Comparison of ENCODE assay signal across 17 cellular contexts in genomic region chr12:93727911-93728310, GRCh38. TPM values are rescaled to one million over a fixed set of nuclear protein-coding genes. Genes with fewer than 3 reads are reported as not detected.
DNase-seq lines count a peak whose midpoint lies in the region; ATAC-seq and TF ChIP-seq lines count a peak whose summit lies in the region.
"Had no signal": no experiment of that assay in that cellular context is flagged by ENCODE, and none has a peak within 500 bp of the region (broad histone marks: within the 10 kb centered on the region; RNA-seq: fewer than 3 reads in every experiment).

No MANE protein-coding gene starts in this region.

- H3K4me3 ChIP-seq in SK-N-SH (ENCODE audit: low read depth in 2 of 2, low read length in 1 of 2) (no peak overlapping the region), body of pancreas (no peak overlapping the region), neuronal stem cell (ENCODE audit: low read length in 2 of 2) (no peak overlapping the region), stomach (no peak overlapping the region), Caco-2 (ENCODE audit: low read depth, low read length) (no peak overlapping the region)

- no peaks in the 10 kb centered on the region for H3K79me1 ChIP-seq in neuronal stem cell (ENCODE audit: low read depth, low read length)

- no TSS peak for BruUV-seq in Caco-2 (replicated peaks; lab: Mats Ljungman, UMichigan)

- DNase-seq in SK-N-SH (no peak), body of pancreas (no peak), neuronal stem cell (ENCODE audit: low spot score) (no peak), stomach (no peak), foreskin melanocyte (no peak), Caco-2 (no peak)
- no peak for DNase-seq in activated naive CD8-positive, alpha-beta T cell treated with anti-CD3 and anti-CD28 coated beads for 36 hours
- DNase-seq: DMS 273 treated with DMSO at 0.1 percent for 48 hours, GDM1, GOT3, KG1, NCI-H1417 treated with DMSO at 0.1 percent for 48 hours, NCI-H2081 treated with DMSO at 0.1 percent for 48 hours, NCI-H510A, NCI-H774, PC-3 had no signal

- no peak overlapping the region for H3K9ac ChIP-seq in SK-N-SH
- H3K9ac ChIP-seq in neuronal stem cell (ENCODE audit: low read depth, low read length, poor library complexity): no peak overlapping the region

- no peak overlapping the region for H3K14ac ChIP-seq in neuronal stem cell (ENCODE audit: low read length)

- no peak for TF ChIP-seq POLR2A in body of pancreas (IDR thresholded peaks at IDR 0.05)
- no peak for TF ChIP-seq POLR2A in stomach (IDR thresholded peaks at IDR 0.05)

- no peak overlapping the region for H2AFZ ChIP-seq in SK-N-SH (ENCODE audit: low read depth)
- H2AFZ ChIP-seq in neuronal stem cell (ENCODE audit: low read length): peak overlapping the region; percentile 71

- H3K4me2 ChIP-seq in SK-N-SH (no peak overlapping the region), neuronal stem cell (ENCODE audit: insufficient read depth, low read length, poor library complexity, severe bottlenecking) (no peak overlapping the region)

- H2AK5ac ChIP-seq in neuronal stem cell (ENCODE audit: low read depth, low read length): no peak overlapping the region

- no peaks in the 10 kb centered on the region for H3F3A ChIP-seq in SK-N-SH (replicated peaks; ENCODE audit: insufficient read depth)

- H3K36me3 ChIP-seq in SK-N-SH (replicated peaks in 1 of 2; ENCODE audit: control insufficient read depth in 1 of 2, insufficient read depth in 2 of 2, low read length in 1 of 2): no peaks in the 10 kb centered on the region
- no peaks in the 10 kb centered on the region for H3K36me3 ChIP-seq in body of pancreas (replicated peaks in 1 of 2; ENCODE audit: insufficient read depth in 1 of 2, low read depth in 2 of 2)
- no peaks in the 10 kb centered on the region for H3K36me3 ChIP-seq in neuronal stem cell (replicated peaks in 1 of 2; ENCODE audit: control insufficient read depth in 2 of 2, insufficient read depth in 2 of 2, low read length in 2 of 2)
- no peaks in the 10 kb centered on the region for H3K36me3 ChIP-seq in stomach
- H3K36me3 ChIP-seq in Caco-2 (ENCODE audit: control insufficient read depth, insufficient read depth, low read length): no peaks in the 10 kb centered on the region

- H3K9me3 ChIP-seq in SK-N-SH (no peaks in the 10 kb centered on the region), body of pancreas (no peaks in the 10 kb centered on the region), neuronal stem cell (replicated peaks in 1 of 2; ENCODE audit: control insufficient read depth in 2 of 2, insufficient read depth in 1 of 2, low read depth in 1 of 2, low read length in 2 of 2) (peaks cover 0 to 3% of the 10 kb centered on the region in 2 donors), stomach (peaks cover 0 to under 1% (median 0%) of the 10 kb centered on the region in 4 donors), Caco-2 (no peaks in the 10 kb centered on the region)

- no peak overlapping the region for H2BK12ac ChIP-seq in neuronal stem cell (ENCODE audit: low read length)

- no peak overlapping the region for H3K4me3 Mint-ChIP-seq in Caco-2 (ENCODE audit: unreplicated experiment)
- H3K4me3 Mint-ChIP-seq in activated naive CD8-positive, alpha-beta T cell treated with anti-CD3 and anti-CD28 coated beads for 36 hours: no peak overlapping the region

- no peak overlapping the region for H3K18ac ChIP-seq in neuronal stem cell (ENCODE audit: low read length)

- no peak overlapping the region for H3K27ac Mint-ChIP-seq in Caco-2 (ENCODE audit: unreplicated experiment)
- H3K27ac Mint-ChIP-seq in activated naive CD8-positive, alpha-beta T cell treated with anti-CD3 and anti-CD28 coated beads for 36 hours: no peak overlapping the region

- CTCF ChIA-PET in SK-N-SH (lab: Yijun Ruan, JAX) (interaction anchor here (0.7 to 1.9 kb wide), 2 partner anchors 14 to 374 kb away, joined by 3 to 8 read pairs; no protein-coding TSS in a partner anchor), Caco-2 (lab: Charles Lee) (interaction anchor here (0.6 kb wide), 1 partner anchor 12 kb away, joined by 3 read pairs; no protein-coding TSS in a partner anchor)

- H3K36me3 Mint-ChIP-seq in Caco-2 (ENCODE audit: insufficient read depth, unreplicated experiment): peaks cover 10% of the 10 kb centered on the region
- H3K36me3 Mint-ChIP-seq in activated naive CD8-positive, alpha-beta T cell treated with anti-CD3 and anti-CD28 coated beads for 36 hours: peaks cover 5% of the 10 kb centered on the region

- no peak overlapping the region for H2BK15ac ChIP-seq in neuronal stem cell (ENCODE audit: low read length)

- H2BK120ac ChIP-seq in neuronal stem cell (ENCODE audit: low read depth, low read length): no peak overlapping the region

- peak; percentile 33 for ATAC-seq in body of pancreas
- ATAC-seq: PC-3 had no signal

- H3K27me3 ChIP-seq in SK-N-SH (ENCODE audit: insufficient read depth) (no peaks in the 10 kb centered on the region), body of pancreas (no peaks in the 10 kb centered on the region), neuronal stem cell (ENCODE audit: control insufficient read depth in 3 of 3, insufficient read depth in 3 of 3, low read depth in 1 of 3, low read length in 3 of 3) (no peaks in the 10 kb centered on the region), stomach (no peaks in the 10 kb centered on the region), Caco-2 (replicated peaks; ENCODE audit: control insufficient read depth, insufficient read depth, low read length) (no peaks in the 10 kb centered on the region)

- H2BK5ac ChIP-seq in neuronal stem cell (ENCODE audit: low read length): no peak overlapping the region

- TF ChIP-seq RAD21 in SK-N-SH (IDR thresholded peaks at IDR 0.05; ENCODE audit: low read length): no peak

- no peaks in the 10 kb centered on the region for H3K27me3 Mint-ChIP-seq in Caco-2 (ENCODE audit: insufficient read depth, unreplicated experiment)
- H3K27me3 Mint-ChIP-seq in activated naive CD8-positive, alpha-beta T cell treated with anti-CD3 and anti-CD28 coated beads for 36 hours: no peaks in the 10 kb centered on the region

- no peak overlapping the region for H3K4ac ChIP-seq in neuronal stem cell (ENCODE audit: low read length)

- no peaks in the 10 kb centered on the region for H4K20me1 ChIP-seq in SK-N-SH (ENCODE audit: insufficient read depth)

- WGBS in SK-N-SH (ENCODE audit: low lambda C conversion rate): 87% methylated on average over 4 of the region's 4 CpGs
- 36 to 41% methylated on average over 4 of the region's 4 CpGs for WGBS in body of pancreas, 2 donors
- no CpG with 5 or more reads among the region's 4 CpGs for WGBS in neuronal stem cell (ENCODE audit: extremely low coverage in 2 of 2, insufficient read length in 2 of 2, insufficient replicate concordance in 1 of 2), 2 donors
- WGBS in stomach, 5 donors: 31 to 72% (median 53%) methylated on average over 4 of the region's 4 CpGs

- no peak overlapping the region for H4K8ac ChIP-seq in neuronal stem cell (ENCODE audit: low read depth, low read length)

- no peak overlapping the region for H3K23ac ChIP-seq in neuronal stem cell (ENCODE audit: low read depth, low read length, poor library complexity)

- POLR2A ChIA-PET in SK-N-SH (lab: Yijun Ruan, JAX) (no interaction called here), Caco-2 (lab: Charles Lee) (no interaction called here)

- peaks cover 12% of the 10 kb centered on the region for H3K4me1 Mint-ChIP-seq in Caco-2 (ENCODE audit: low read depth, unreplicated experiment)
- peaks cover 3% of the 10 kb centered on the region for H3K4me1 Mint-ChIP-seq in activated naive CD8-positive, alpha-beta T cell treated with anti-CD3 and anti-CD28 coated beads for 36 hours

- intact Hi-C loops in body of pancreas (cut with DNase I): no loop called here
- intact Hi-C loops in stomach (cut with DNase I; ENCODE audit: low total_unique reads): no loop called here
- intact Hi-C loops in Caco-2 (cut with micrococcal nuclease; ENCODE audit: unreplicated experiment): no loop called here

- peaks cover 2% of the 10 kb centered on the region for H3K9me3 Mint-ChIP-seq in Caco-2 (ENCODE audit: unreplicated experiment)
- H3K9me3 Mint-ChIP-seq in activated naive CD8-positive, alpha-beta T cell treated with anti-CD3 and anti-CD28 coated beads for 36 hours: no peaks in the 10 kb centered on the region

- no peak overlapping the region for H3K27ac ChIP-seq in SK-N-SH (ENCODE audit: low read depth in 2 of 2, low read length in 1 of 2)
- peak overlapping the region in 2 of 4 donors; percentile 5 to 36 for H3K27ac ChIP-seq in body of pancreas
- no peak overlapping the region for H3K27ac ChIP-seq in neuronal stem cell (replicated peaks; ENCODE audit: low read length)
- peak overlapping the region; percentile 39 to 84 (median 50) for H3K27ac ChIP-seq in stomach
- H3K27ac ChIP-seq: C4-2B had no signal

- TF ChIP-seq CTCF in SK-N-SH (IDR thresholded peaks at IDR 0.05) (no peak), body of pancreas (IDR thresholded peaks at IDR 0.05) (no peak), stomach (IDR thresholded peaks at IDR 0.05) (no peak), Caco-2 (IDR thresholded peaks at IDR 0.05; ENCODE audit: insufficient read depth in 1 of 2, low read depth in 1 of 2, low read length in 1 of 2, severe bottlenecking in 1 of 2, unreplicated experiment in 1 of 2) (no peak)

- peak in 1 of 2 experiments; percentile 44; a peak in 1 of 4 replicates for TF ChIP-seq EP300 in SK-N-SH (IDR thresholded peaks at IDR 0.05; ENCODE audit: borderline replicate concordance in 1 of 2, low read depth in 1 of 2, low read length in 1 of 2)
- TF ChIP-seq EP300 in stomach (IDR thresholded peaks at IDR 0.05): no peak

- H4K91ac ChIP-seq in neuronal stem cell (ENCODE audit: low read depth, low read length, poor library complexity): no peak overlapping the region

- peaks cover 3 to 11% of the 10 kb centered on the region in 2 experiments; a peak in 2 of 4 replicates for H3K4me1 ChIP-seq in SK-N-SH (ENCODE audit: control insufficient read depth in 1 of 2, insufficient read depth in 2 of 2, low read depth in 1 of 2, low read length in 1 of 2)
- H3K4me1 ChIP-seq in body of pancreas: peaks cover 31% of the 10 kb centered on the region
- peaks cover 2 to 7% of the 10 kb centered on the region in 2 donors for H3K4me1 ChIP-seq in neuronal stem cell (ENCODE audit: control insufficient read depth in 2 of 2, insufficient read depth in 1 of 2, low read depth in 1 of 2, low read length in 2 of 2)
- peaks cover 7 to 45% (median 21%) of the 10 kb centered on the region in 4 donors for H3K4me1 ChIP-seq in stomach
- H3K4me1 ChIP-seq in Caco-2: peaks cover 9% of the 10 kb centered on the region; the same call in 1 of the 2 replicates

- H3K9me2 ChIP-seq in SK-N-SH: no peaks in the 10 kb centered on the region

- H3K79me2 ChIP-seq in SK-N-SH (ENCODE audit: insufficient read depth): no peaks in the 10 kb centered on the region

RNA-seq across cellular contexts. Expression of gene CRADD, which starts 50.7 kb away (rescaled TPM):
- 13.6 and 16.7 TPM in 2 replicates for polyA plus RNA-seq in SK-N-SH (2012; rRNA removed)
- 14.4 and 17.0 TPM in 2 replicates for polyA plus RNA-seq in SK-N-SH (2012; cell fraction: cytosol; rRNA removed)
- polyA plus RNA-seq in SK-N-SH (2012; cell fraction: nucleus; rRNA removed): 7.7 and 9.2 TPM in 2 replicates
- 10 to 100 TPM; 27.2 to 75.2 TPM for total RNA-seq in body of pancreas
- polyA plus RNA-seq in neuronal stem cell (2013, experiment 1 of 2): 8.9 TPM
- polyA plus RNA-seq in neuronal stem cell (2013, experiment 2 of 2): 8.8 TPM
- 10 to 100 TPM in 4 of 5 donors, 1 to 10 TPM in 1; 2.3 to 30.9 (median 18.7) TPM for total RNA-seq in stomach
- polyA plus RNA-seq in stomach: 10 to 100 TPM in 2 of 3 donors, 1 to 10 TPM in 1; 9.6 to 20.5 (median 13.0) TPM
- 29.2 and 30.6 TPM in 2 replicates for total RNA-seq in Caco-2 (2022)
- total RNA-seq in activated naive CD8-positive, alpha-beta T cell treated with anti-CD3 and anti-CD28 coated beads for 36 hours: 1 to 10 TPM; 6.0 to 8.7 TPM

Comparison
In these comparisons a context has a peak if more than half of its experiments do, and no peak if none do; other contexts are left out.
1. H3K27ac ChIP-seq: peak in stomach (5 of 5); none in SK-N-SH (0 of 2) and neuronal stem cell (single experiment).